In the genomic region with DNA sequence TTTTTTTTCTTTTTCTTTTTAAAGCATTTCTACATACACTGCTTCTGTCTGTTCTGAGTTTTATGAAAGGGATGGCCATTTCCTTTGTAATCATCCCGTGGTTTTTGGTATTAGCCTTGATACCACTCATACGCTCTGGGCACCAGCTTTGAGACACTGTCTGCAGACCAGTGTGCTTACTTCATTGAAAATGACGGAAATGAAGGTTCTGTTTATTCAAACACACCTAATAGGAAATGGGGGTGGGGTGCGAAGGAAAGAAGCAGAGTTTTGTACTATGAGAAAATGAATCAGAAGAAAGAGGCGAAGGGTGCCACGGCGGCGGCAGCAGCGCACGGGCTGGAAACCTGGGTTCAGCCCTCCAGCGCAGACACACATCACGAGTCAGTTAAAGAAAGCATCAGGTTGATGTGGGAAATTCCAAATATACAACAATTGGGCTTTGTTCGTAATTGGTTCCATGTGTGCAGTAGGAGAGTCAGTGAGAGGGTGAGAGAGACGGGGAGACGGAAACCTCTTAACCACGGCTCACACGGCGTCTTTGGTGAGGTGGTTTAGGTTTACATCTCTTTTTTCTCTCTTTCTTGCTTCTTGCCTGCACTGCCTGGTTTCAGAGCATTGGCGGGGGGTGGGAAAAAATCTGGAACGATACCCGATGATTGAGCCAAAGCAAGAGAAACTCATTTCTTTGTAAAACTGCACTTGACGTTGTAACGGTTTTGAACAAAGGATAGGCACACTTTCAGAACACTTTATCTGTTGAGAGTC, we compare ENCODE assay signal across 1 cellular context.
TF ChIP-seq lines count a peak whose summit lies in the region.

No MANE protein-coding gene starts in this region.

TF ChIP-seq in GM23338, 12 proteins besides CTCF, POLR2A, EP300 and RAD21 (continued from another document):
- no peak for TF ChIP-seq REST (IDR thresholded peaks at IDR 0.05; ENCODE audit: unreplicated experiment)
- TF ChIP-seq ZNF114 (CRISPR knock-in tag; IDR thresholded peaks at IDR 0.05), result no peak
